In the genomic region with DNA sequence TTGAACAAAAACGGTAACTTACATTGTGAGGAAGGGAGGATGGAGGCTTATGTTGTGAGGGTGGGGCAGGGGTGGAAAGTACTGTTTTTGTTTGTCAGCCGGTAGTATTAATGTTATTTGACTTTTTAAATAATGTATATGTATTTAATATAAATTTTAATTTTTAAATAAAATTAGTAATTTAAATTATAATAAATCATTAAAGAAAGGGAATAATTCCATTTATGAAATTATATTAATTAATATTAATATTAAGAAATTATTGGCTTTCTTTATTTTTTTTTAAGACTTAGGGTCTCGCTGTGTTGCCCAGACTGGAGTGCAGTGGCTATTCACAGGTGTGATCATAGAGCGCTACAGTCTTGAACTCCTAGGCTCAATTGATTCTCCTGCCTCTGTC, we compare ENCODE assay signal across 21 cellular contexts.
"Had no signal": no experiment of that assay in that cellular context is flagged by ENCODE, and none has a peak within 500 bp of the region (broad histone marks: within the 10 kb centered on the region; RNA-seq: fewer than 3 reads in every experiment).

No MANE protein-coding gene starts in this region.

- H3K27me3 Mint-ChIP-seq: naive thymus-derived CD8-positive, alpha-beta T cell had no signal

- H3K36me3 ChIP-seq: right lobe of liver, upper lobe of right lung, vagina had no signal

- ATAC-seq: heart left ventricle; left lobe of liver; mucosa of descending colon; naive thymus-derived CD8-positive, alpha-beta T cell; psoas muscle; right lobe of liver; upper lobe of right lung had no signal

- H3K27me3 ChIP-seq: heart left ventricle, neutrophil, right lobe of liver, spleen, upper lobe of right lung, vagina had no signal

- H3K4me3 ChIP-seq: heart left ventricle, mucosa of descending colon, psoas muscle, right lobe of liver, spleen, upper lobe of right lung, vagina had no signal

- H3K27ac Mint-ChIP-seq: endodermal cell had no signal

- H3K9me3 ChIP-seq: heart left ventricle, mucosa of descending colon, neutrophil, psoas muscle, right lobe of liver, spleen, upper lobe of right lung, vagina had no signal

- DNase-seq: dermis blood vessel endothelial cell; endodermal cell; foreskin melanocyte; heart left ventricle; hippocampal formation; mammary epithelial cell; mucosa of descending colon; naive thymus-derived CD8-positive, alpha-beta T cell; psoas muscle; right lobe of liver; spleen; stimulated activated CD4-positive, alpha-beta T cell treated with anti-CD3 and anti-CD28 coated beads, Interleukin-15, amount 100 ng/mL, for 24 hours; stimulated activated CD4-positive, alpha-beta T cell treated with anti-CD3 and anti-CD28 coated beads, Interleukin-1b, Interleukin-23, amount 100 ng/mL, for 48 hours; stimulated activated CD4-positive, alpha-beta T cell treated with anti-CD3 and anti-CD28 coated beads, Interleukin-4, amount 100 ng/mL, for 24 hours; stimulated activated naive CD4-positive, alpha-beta T cell; upper lobe of right lung had no signal

- FAIRE-seq: colon, islet of Langerhans had no signal

- H3K4me3 Mint-ChIP-seq: endodermal cell; naive thymus-derived CD8-positive, alpha-beta T cell had no signal

- H3K27ac ChIP-seq: heart left ventricle, neutrophil, psoas muscle, right lobe of liver, spleen, upper lobe of right lung, vagina had no signal

- H3K9me3 Mint-ChIP-seq: naive thymus-derived CD8-positive, alpha-beta T cell had no signal
